Comparison of ENCODE assay signal across 8 cellular contexts in the genomic region with DNA sequence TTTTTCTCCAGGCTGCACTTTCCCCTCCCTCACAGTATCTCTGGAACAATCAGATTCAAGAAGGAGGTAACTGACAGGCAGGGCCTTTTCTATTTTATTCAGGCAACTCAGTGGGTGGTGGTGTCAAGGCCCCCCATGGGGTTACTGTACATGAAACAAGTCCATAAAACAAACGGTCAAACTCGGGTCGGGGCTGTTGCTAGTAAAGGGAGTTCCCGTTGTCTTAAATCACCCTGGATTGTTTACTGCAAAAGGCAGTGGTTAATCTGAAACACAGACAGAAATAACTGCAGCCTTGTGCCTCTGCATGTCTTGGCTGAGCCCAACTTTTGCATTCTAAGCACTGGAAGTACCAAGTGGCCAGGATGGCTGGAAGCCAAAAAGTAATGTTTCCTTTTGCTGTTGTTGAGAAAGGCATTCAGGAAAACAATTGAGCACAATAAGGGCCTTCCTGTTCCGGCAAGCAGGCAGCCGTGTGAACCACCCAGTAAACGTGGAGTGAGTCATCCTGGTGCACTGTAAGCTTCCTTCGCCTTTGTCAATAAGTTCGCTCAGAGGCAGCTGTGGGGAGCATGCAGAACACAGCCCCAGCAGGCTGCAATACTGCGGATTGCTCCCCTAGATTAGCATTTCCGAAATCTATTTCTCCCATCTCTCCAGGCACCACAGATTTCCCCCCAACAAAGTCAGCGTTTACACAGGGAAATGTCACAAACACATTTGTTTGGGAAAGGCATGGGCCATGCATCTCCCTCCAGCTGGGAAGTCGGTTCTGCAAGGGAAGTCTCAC.
DNase-seq lines count a peak whose midpoint lies in the region; ATAC-seq and TF ChIP-seq lines count a peak whose summit lies in the region.

No MANE protein-coding gene starts in this region.

- TF ChIP-seq CTCF in NB4 (IDR thresholded peaks at IDR 0.05; ENCODE audit: low read depth, low read length) (no peak), endodermal cell (conservative IDR thresholded peaks at IDR 0.05) (no peak)

- peak; percentile 97 for DNase-seq in NB4 (ENCODE audit: low read depth)
- DNase-seq in activated CD4-positive, alpha-beta T cell treated with anti-CD3 and anti-CD28 coated beads, Interleukin-2, amount 50 U/mL, for 48 hours: peak; percentile 39 to 51
- DNase-seq in endodermal cell: peak; percentile 78
- no peak for DNase-seq in NCI-H2227 (lab: John Stamatoyannopoulos, UW; ENCODE audit: unreplicated experiment)

- ATAC-seq in GM18498 (IDR thresholded peaks at IDR 0.05; ENCODE audit: unreplicated experiment) (peak; percentile 85), HG02610 (IDR thresholded peaks at IDR 0.05; ENCODE audit: unreplicated experiment) (peak; percentile 92)
- ATAC-seq in stimulated activated memory B cell treated with anti-CD40 and anti-IgM and Interleukin-4, amounts not matched to agents 10 μg/mL and 1 μg/mL and 100 μg/mL, for 72 hours: peak; percentile 44

- peaks cover 7% of the 10 kb centered on the region for H3K36me3 Mint-ChIP-seq in endodermal cell (ENCODE audit: low read depth)
- peaks cover 6% of the 10 kb centered on the region for H3K36me3 Mint-ChIP-seq in stimulated activated memory B cell treated with anti-CD40 and anti-IgM and Interleukin-4, amounts not matched to agents 10 μg/mL and 1 μg/mL and 100 μg/mL, for 72 hours

- H3K27ac Mint-ChIP-seq in endodermal cell: peak overlapping the region; percentile 78
- no peak overlapping the region for H3K27ac Mint-ChIP-seq in stimulated activated memory B cell treated with anti-CD40 and anti-IgM and Interleukin-4, amounts not matched to agents 10 μg/mL and 1 μg/mL and 100 μg/mL, for 72 hours

- H3K4me1 ChIP-seq in endodermal cell (ENCODE audit: control insufficient read depth, insufficient read depth, low read length) (no peaks in the 10 kb centered on the region), mesodermal cell (ENCODE audit: control insufficient read depth, insufficient read depth, low read length, poor library complexity, severe bottlenecking) (peaks cover 38% of the 10 kb centered on the region)

- no peak overlapping the region for H3K9ac ChIP-seq in endodermal cell (ENCODE audit: extremely low read depth, low read length, poor library complexity, severe bottlenecking)

- no peak overlapping the region for H3K4me3 Mint-ChIP-seq in endodermal cell
- H3K4me3 Mint-ChIP-seq in stimulated activated memory B cell treated with anti-CD40 and anti-IgM and Interleukin-4, amounts not matched to agents 10 μg/mL and 1 μg/mL and 100 μg/mL, for 72 hours: no peak overlapping the region

- H3K4me3 ChIP-seq in NB4 (ENCODE audit: low read depth, low read length) (peak overlapping the region; percentile 13), endodermal cell (ENCODE audit: low read length) (peak overlapping the region; percentile 61), mesodermal cell (ENCODE audit: extremely low read depth, insufficient read depth, low read length, poor library complexity, severe bottlenecking) (no peak overlapping the region)

- H3K27me3 Mint-ChIP-seq in endodermal cell (ENCODE audit: insufficient read depth): no peaks in the 10 kb centered on the region
- peaks cover 26% of the 10 kb centered on the region for H3K27me3 Mint-ChIP-seq in stimulated activated memory B cell treated with anti-CD40 and anti-IgM and Interleukin-4, amounts not matched to agents 10 μg/mL and 1 μg/mL and 100 μg/mL, for 72 hours

- H3K9me3 ChIP-seq in endodermal cell (ENCODE audit: control insufficient read depth, low read length) (peaks cover 13% of the 10 kb centered on the region), mesodermal cell (ENCODE audit: control insufficient read depth, low read length) (no peaks in the 10 kb centered on the region)

- peaks cover 14% of the 10 kb centered on the region for H3K4me1 Mint-ChIP-seq in endodermal cell
- H3K4me1 Mint-ChIP-seq in stimulated activated memory B cell treated with anti-CD40 and anti-IgM and Interleukin-4, amounts not matched to agents 10 μg/mL and 1 μg/mL and 100 μg/mL, for 72 hours: peaks cover 14% of the 10 kb centered on the region

- peak overlapping the region; percentile 84 for H3K27ac ChIP-seq in endodermal cell (ENCODE audit: low read depth, low read length)
- peak overlapping the region; percentile 95 for H3K27ac ChIP-seq in mesodermal cell (ENCODE audit: low read depth, low read length, severe bottlenecking)

- 39 to 50% methylated on average over 7 to 13 of the region's 13 CpGs for WGBS in endodermal cell (ENCODE audit: insufficient coverage in 1 of 2, insufficient read length in 1 of 2), 2 experiments
- WGBS in mesodermal cell (ENCODE audit: insufficient coverage in 2 of 2), 2 experiments: 32 to 34% methylated on average over 9 to 10 of the region's 13 CpGs

- TF ChIP-seq POLR2A in NB4 (IDR thresholded peaks at IDR 0.05; ENCODE audit: extremely low read depth, insufficient read length): no peak

- peaks cover 18% of the 10 kb centered on the region for H3K9me3 Mint-ChIP-seq in endodermal cell
- H3K9me3 Mint-ChIP-seq in stimulated activated memory B cell treated with anti-CD40 and anti-IgM and Interleukin-4, amounts not matched to agents 10 μg/mL and 1 μg/mL and 100 μg/mL, for 72 hours: peaks cover 10% of the 10 kb centered on the region

- H3K36me3 ChIP-seq in endodermal cell (ENCODE audit: control insufficient read depth, insufficient read depth, low read length) (no peaks in the 10 kb centered on the region), mesodermal cell (ENCODE audit: control insufficient read depth, insufficient read depth, low read length) (no peaks in the 10 kb centered on the region)

- no peaks in the 10 kb centered on the region for H3K27me3 ChIP-seq in endodermal cell (ENCODE audit: control insufficient read depth, insufficient read depth, low read length, poor library complexity, severe bottlenecking)
